In genomic region chr9:37119907-37120839, GRCh38 we compare ENCODE assay signal across 1 cellular context.
TF ChIP-seq lines count a peak whose summit lies in the region.

ZCCHC7 (plus strand) TSS chr9:37120574.

TF ChIP-seq in K562, 482 proteins besides CTCF, POLR2A, EP300 and RAD21 (continued from another document and continues in another):
- TF ChIP-seq ZBTB49 (CRISPR knock-in tag; IDR thresholded peaks at IDR 0.05; ENCODE audit: borderline replicate concordance) (peak; percentile 99), NR2F6 (CRISPR knock-in tag; IDR thresholded peaks at IDR 0.05) (peak; percentile 65; the same call in 1 of the 2 replicates), SRSF7 (optimal IDR thresholded peaks at IDR 0.05; ENCODE audit: low read depth, low read length) (no peak), ZNF449 (CRISPR knock-in tag; IDR thresholded peaks at IDR 0.05) (peak; percentile 80; the same call in 1 of the 2 replicates), TSHZ1 (CRISPR knock-in tag; IDR thresholded peaks at IDR 0.05) (peak; percentile 74; the same call in 1 of the 2 replicates), FOS (IDR thresholded peaks at IDR 0.05; ENCODE audit: extremely low read depth, insufficient read length) (no peak), FOXM1 (IDR thresholded peaks at IDR 0.05; ENCODE audit: low read depth) (no peak), FOXM1 (CRISPR knock-in tag; IDR thresholded peaks at IDR 0.05; ENCODE audit: low read depth) (peak; percentile 98), SNAPC5 (CRISPR knock-in tag; IDR thresholded peaks at IDR 0.05) (no peak), E2F4 (CRISPR knock-in tag; IDR thresholded peaks at IDR 0.05; ENCODE audit: low read depth) (peak; percentile 96), RBM25 (IDR thresholded peaks at IDR 0.05; ENCODE audit: low read depth, low read length, severe bottlenecking) (no peak), MIER1 (IDR thresholded peaks at IDR 0.05; ENCODE audit: low read depth) (0 out of 2 replicates have a peak, but pooled peaks have one; percentile 62), MGA (IDR thresholded peaks at IDR 0.05) (peak; percentile 100), NR2C2 (CRISPR knock-in tag; IDR thresholded peaks at IDR 0.05) (peak; percentile 94), NR2C2 (tag; IDR thresholded peaks at IDR 0.05) (peak; percentile 98), MED1 (CRISPR knock-in tag; IDR thresholded peaks at IDR 0.05; ENCODE audit: borderline replicate concordance) (0 out of 2 replicates have a peak, but pooled peaks have one; percentile 80), ZNF239 (CRISPR knock-in tag; IDR thresholded peaks at IDR 0.05) (peak; percentile 76), SNRNP70 (optimal IDR thresholded peaks at IDR 0.05; ENCODE audit: low read depth, low read length) (no peak), TCF3 (CRISPR knock-in tag; IDR thresholded peaks at IDR 0.05) (peak; percentile 62), ZNF232 (CRISPR knock-in tag; IDR thresholded peaks at IDR 0.05) (peak; percentile 99), MTA1 (IDR thresholded peaks at IDR 0.05; ENCODE audit: borderline replicate concordance) (peak; percentile 96), SMARCA4 (IDR thresholded peaks at IDR 0.05) (no peak), ATF1 (CRISPR knock-in tag; IDR thresholded peaks at IDR 0.05) (peak; percentile 67), ATF1 (tag; IDR thresholded peaks at IDR 0.05) (peak; percentile 95), ZFP36 (IDR thresholded peaks at IDR 0.05; ENCODE audit: low read depth, low read length, partially characterized antibody) (no peak), PREB (CRISPR knock-in tag; IDR thresholded peaks at IDR 0.05) (no peak), RHOXF2B (CRISPR knock-in tag; conservative IDR thresholded peaks at IDR 0.05) (no peak), ZNF354B (CRISPR knock-in tag; IDR thresholded peaks at IDR 0.05) (0 out of 2 replicates have a peak, but pooled peaks have one; percentile 14), ELF2 (CRISPR knock-in tag; IDR thresholded peaks at IDR 0.05) (peak; percentile 89), ZFX (CRISPR knock-in tag; IDR thresholded peaks at IDR 0.05) (peak; percentile 91), ZNF778 (CRISPR knock-in tag; IDR thresholded peaks at IDR 0.05) (no peak), NFATC3 (IDR thresholded peaks at IDR 0.05) (0 out of 2 replicates have a peak, but pooled peaks have one; percentile 47), E2F1 (CRISPR knock-in tag; IDR thresholded peaks at IDR 0.05) (peak; percentile 98), GABPA (tag; conservative IDR thresholded peaks at IDR 0.05; ENCODE audit: low read depth) (peak; percentile 96), MAZ (CRISPR knock-in tag; conservative IDR thresholded peaks at IDR 0.05 in 1 of 2, IDR thresholded peaks at IDR 0.05 in 1 of 2) (peak; percentile 84 to 93), RFX7 (CRISPR knock-in tag; IDR thresholded peaks at IDR 0.05) (no peak)
